8 cellular contexts compared by ENCODE assay signal in genomic region chr4:26238782-26239647, GRCh38.
A peak's percentile ranks its signal among the peaks of the same experiment; 100 is the strongest.
DNase-seq lines count a peak whose midpoint lies in the region; ATAC-seq and TF ChIP-seq lines count a peak whose summit lies in the region.

No MANE protein-coding gene starts in this region.

- peaks cover 4% of the 10 kb centered on the region for H3F3A ChIP-seq in neural cell (ENCODE audit: insufficient read depth, low read length, poor library complexity, severe bottlenecking)

- DNase-seq in DMS153 (lab: John Stamatoyannopoulos, UW) (peak; percentile 83), NCI-H2171 treated with DMSO at 0.1 percent for 48 hours (lab: John Stamatoyannopoulos, UW) (peak; percentile 62), ecto neural progenitor cell (ENCODE audit: low spot score) (peak; percentile 70), activated gamma-delta T cell (lab: John Stamatoyannopoulos, UW) (no peak)
- DNase-seq in stimulated activated CD4-positive, alpha-beta T cell treated with anti-CD3 and anti-CD28 coated beads, Interleukin-15, amount 100 ng/mL, for 24 hours = no peak

- ATAC-seq in HG03175 (IDR thresholded peaks at IDR 0.05; ENCODE audit: unreplicated experiment) (no peak), esophagus mucosa (no peak)

- H3K9me2 ChIP-seq in neural cell (ENCODE audit: insufficient read depth, low read length) = no peaks in the 10 kb centered on the region

- no peak for TF ChIP-seq RAD21 in neural cell (conservative IDR thresholded peaks at IDR 0.05)

- no peak overlapping the region for H3K27ac ChIP-seq in neural cell (ENCODE audit: low read length)

- no peaks in the 10 kb centered on the region for H3K27me3 ChIP-seq in neural cell (ENCODE audit: insufficient read depth, low read depth, low read length)

- no peaks in the 10 kb centered on the region for H3K36me3 ChIP-seq in neural cell (ENCODE audit: insufficient read depth, low read length)

- no peak overlapping the region for H3K4me2 ChIP-seq in neural cell (ENCODE audit: low read length)

- H4K20me1 ChIP-seq in neural cell (ENCODE audit: insufficient read depth) = no peaks in the 10 kb centered on the region

- no peak overlapping the region for H3K9ac ChIP-seq in neural cell (ENCODE audit: low read length)

- H3K9me3 ChIP-seq in neural cell (ENCODE audit: low read length) = no peaks in the 10 kb centered on the region

- no peak overlapping the region for H2AFZ ChIP-seq in neural cell (ENCODE audit: low read depth, low read length)

- no peak for TF ChIP-seq CTCF in neural cell (IDR thresholded peaks at IDR 0.05; ENCODE audit: poor library complexity, severe bottlenecking)

- no peaks in the 10 kb centered on the region for H3K79me2 ChIP-seq in neural cell (replicated peaks; ENCODE audit: insufficient read depth, low read length)

- peak overlapping the region; percentile 32 for H3K4me3 ChIP-seq in neural cell (ENCODE audit: low read length)

- TF ChIP-seq EP300 in neural cell (conservative IDR thresholded peaks at IDR 0.05; ENCODE audit: poor library complexity, severe bottlenecking) = no peak

TF ChIP-seq in neural cell, 6 proteins besides CTCF, POLR2A, EP300 and RAD21:
- TF ChIP-seq REST (IDR thresholded peaks at IDR 0.05; ENCODE audit: borderline replicate concordance) (no peak), EZH2 (IDR thresholded peaks at IDR 0.05; ENCODE audit: borderline replicate concordance, insufficient read depth, low read length, poor library complexity, severe bottlenecking) (no peak), MXI1 (conservative IDR thresholded peaks at IDR 0.05; ENCODE audit: poor library complexity, severe bottlenecking) (no peak), TAF1 (IDR thresholded peaks at IDR 0.05; ENCODE audit: low read depth) (no peak), POLR2AphosphoS5 (IDR thresholded peaks at IDR 0.05) (no peak)

Comparison
In these comparisons a context has a peak if more than half of its experiments do, and no peak if none do; other contexts are left out.
1. DNase-seq: peak in DMS153 (single experiment), NCI-H2171 treated with DMSO at 0.1 percent for 48 hours (single experiment) and ecto neural progenitor cell (single experiment); none in stimulated activated CD4-positive, alpha-beta T cell treated with anti-CD3 and anti-CD28 coated beads, Interleukin-15, amount 100 ng/mL, for 24 hours (single experiment) and activated gamma-delta T cell (single experiment).